ENCODE assay signal across 13 cellular contexts in the genomic region with DNA sequence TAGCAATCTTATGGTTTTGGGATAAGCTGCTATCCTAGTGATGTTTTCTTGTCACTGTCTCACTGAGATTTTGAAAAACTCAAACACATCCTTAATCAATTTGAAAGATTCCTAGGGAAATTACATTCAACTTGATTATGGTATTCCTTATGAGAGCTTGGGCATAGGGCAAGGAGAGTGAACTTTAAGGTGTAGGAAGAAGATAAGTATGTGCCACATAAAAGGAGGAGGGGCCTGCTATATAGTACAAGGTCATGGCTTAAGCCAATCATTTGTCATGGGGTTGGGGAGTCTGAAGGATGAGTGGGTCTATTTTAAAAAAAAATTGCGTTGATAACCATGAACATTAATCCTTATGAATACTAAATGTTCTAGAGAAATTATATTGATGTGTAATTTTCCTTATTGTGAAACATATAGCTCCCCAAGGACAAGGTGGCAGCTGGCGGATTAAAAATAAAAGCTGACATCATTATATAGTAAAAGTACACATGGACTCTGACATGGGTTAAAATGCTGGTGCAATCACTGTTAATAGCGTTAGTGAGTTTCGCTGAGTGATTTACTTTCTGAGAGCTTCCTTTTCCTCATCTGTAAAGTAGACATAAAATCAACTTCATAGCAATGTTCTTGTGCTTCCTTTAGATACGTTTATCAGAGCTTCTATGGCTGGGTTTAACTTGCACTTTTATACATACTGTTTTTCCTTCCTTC. TPM values are rescaled to one million over a fixed set of nuclear protein-coding genes. Genes with fewer than 3 reads are reported as not detected.
DNase-seq lines count a peak whose midpoint lies in the region; ATAC-seq, FAIRE-seq and TF ChIP-seq lines count a peak whose summit lies in the region.
"Had no signal": no experiment of that assay in that cellular context is flagged by ENCODE, and none has a peak within 500 bp of the region (broad histone marks: within the 10 kb centered on the region; RNA-seq: fewer than 3 reads in every experiment).

No MANE protein-coding gene starts in this region.

- H3K27ac Mint-ChIP-seq in CD14-positive monocyte, result peak overlapping the region; percentile 54 to 84 (median 74)
- H3K27ac Mint-ChIP-seq: activated T-helper 17 cell treated with anti-CD3 and anti-CD28 coated beads, Interleukin-2, amount 50 U/mL, for 72 hours had no signal

- TF ChIP-seq CTCF in CD14-positive monocyte (IDR thresholded peaks at IDR 0.05), result no peak
- TF ChIP-seq CTCF in kidney (IDR thresholded peaks at IDR 0.05; ENCODE audit: borderline replicate concordance, extremely low read depth, insufficient read depth), result no peak

- H3K4me3 Mint-ChIP-seq in CD14-positive monocyte, result peak overlapping the region; percentile 56 to 68
- H3K4me3 Mint-ChIP-seq: activated T-helper 17 cell treated with anti-CD3 and anti-CD28 coated beads, Interleukin-2, amount 50 U/mL, for 72 hours; central memory CD8-positive, alpha-beta T cell had no signal

- no peak overlapping the region for H3K9ac ChIP-seq in endocrine pancreas (ENCODE audit: control insufficient read depth, insufficient read depth, low read length)
- no peak overlapping the region for H3K9ac ChIP-seq in kidney (ENCODE audit: low read length in 2 of 2)

- no peaks in the 10 kb centered on the region for H3K27me3 Mint-ChIP-seq in CD14-positive monocyte (ENCODE audit: low read depth in 3 of 3)
- H3K27me3 Mint-ChIP-seq: activated T-helper 17 cell treated with anti-CD3 and anti-CD28 coated beads, Interleukin-2, amount 50 U/mL, for 72 hours; central memory CD8-positive, alpha-beta T cell had no signal

- ATAC-seq in GM21423 (IDR thresholded peaks at IDR 0.05; ENCODE audit: unreplicated experiment) (peak; percentile 38), GM18520 (IDR thresholded peaks at IDR 0.05; ENCODE audit: unreplicated experiment) (no peak)
- ATAC-seq: activated T-helper 17 cell treated with anti-CD3 and anti-CD28 coated beads, Interleukin-2, amount 50 U/mL, for 72 hours had no signal

- no peak for DNase-seq in CD14-positive monocyte (ENCODE audit: low spot score)
- DNase-seq in NCI-H2171 (lab: John Stamatoyannopoulos, UW), result peak; percentile 16
- no peak for DNase-seq in NCI-H446 (lab: John Stamatoyannopoulos, UW)
- no peak for DNase-seq in AG08396 (ENCODE audit: low spot score)
- DNase-seq in kidney, result no peak
- DNase-seq: glutamatergic neuron; NCI-H774; stimulated activated CD8-positive, alpha-beta memory T cell treated with anti-CD3 and anti-CD28 coated beads, Interleukin-4, amount 100 ng/mL, for 48 hours had no signal

- FAIRE-seq in kidney (lab: Jason Lieb, UNC), result no peak

- intact Hi-C loops in CD14-positive monocyte (cut with micrococcal nuclease) (no loop called here), kidney (cut with DNase I) (no loop called here)

- H3K9me3 Mint-ChIP-seq in CD14-positive monocyte, result peaks cover 0 to 5% (median 0%) of the 10 kb centered on the region in 7 donors
- H3K9me3 Mint-ChIP-seq: activated T-helper 17 cell treated with anti-CD3 and anti-CD28 coated beads, Interleukin-2, amount 50 U/mL, for 72 hours; central memory CD8-positive, alpha-beta T cell had no signal

- H3K27me3 ChIP-seq in endocrine pancreas (ENCODE audit: control insufficient read depth, insufficient read depth, low read length), result no peaks in the 10 kb centered on the region

- no peaks in the 10 kb centered on the region for H3K36me3 ChIP-seq in endocrine pancreas (ENCODE audit: control insufficient read depth, insufficient read depth, low read length)
- H3K36me3 ChIP-seq in kidney (ENCODE audit: control insufficient read depth in 1 of 2, insufficient read depth in 2 of 2, low read length in 2 of 2), result no peaks in the 10 kb centered on the region

- H3K27ac ChIP-seq in kidney (ENCODE audit: low read depth in 2 of 2, low read length in 2 of 2), result no peak overlapping the region

- H3K4me1 ChIP-seq in endocrine pancreas (ENCODE audit: control insufficient read depth, insufficient read depth, low read length) (peaks cover 15% of the 10 kb centered on the region), kidney (ENCODE audit: control insufficient read depth in 1 of 2, insufficient read depth in 1 of 2, low read depth in 1 of 2, low read length in 2 of 2) (no peaks in the 10 kb centered on the region)

- H3K4me3 ChIP-seq in endocrine pancreas (ENCODE audit: control insufficient read depth, insufficient read depth, low read length), result peak overlapping the region; percentile 16
- no peak overlapping the region for H3K4me3 ChIP-seq in kidney (ENCODE audit: low read length in 2 of 2)

- peaks cover 52% of the 10 kb centered on the region for H3K4me1 Mint-ChIP-seq in CD14-positive monocyte

- no peaks in the 10 kb centered on the region for H3K9me3 ChIP-seq in endocrine pancreas (ENCODE audit: control insufficient read depth, low read length)
- no peaks in the 10 kb centered on the region for H3K9me3 ChIP-seq in kidney (ENCODE audit: control insufficient read depth in 1 of 2, low read length in 2 of 2)

- H3K36me3 Mint-ChIP-seq in CD14-positive monocyte, result peaks cover 5 to 8% of the 10 kb centered on the region in 2 donors

RNA-seq across cellular contexts. Expression of a gene that starts 17.4 kb away (rescaled TPM):
- polyA plus RNA-seq in CD14-positive monocyte, result 10 to 100 TPM; 19.7 to 29.0 TPM
- 25.6 TPM for total RNA-seq in kidney
- 3.8 TPM for polyA plus RNA-seq in kidney (ENCODE audit: insufficient read depth, low read depth, low replicate concordance)
